In genomic region chr1:232704256-232704655, GRCh38 we compare ENCODE assay signal across 15 cellular contexts.
DNase-seq lines count a peak whose midpoint lies in the region; ATAC-seq, FAIRE-seq and TF ChIP-seq lines count a peak whose summit lies in the region.
"Had no signal": no experiment of that assay in that cellular context is flagged by ENCODE, and none has a peak within 500 bp of the region (broad histone marks: within the 10 kb centered on the region; RNA-seq: fewer than 3 reads in every experiment).

No MANE protein-coding gene starts in this region.

- H3K79me2 ChIP-seq in fibroblast of lung (ENCODE audit: control insufficient read depth, insufficient read depth, low read length) (no peaks in the 10 kb centered on the region), smooth muscle cell (ENCODE audit: low read depth) (no peaks in the 10 kb centered on the region)

- H3K36me3 Mint-ChIP-seq in CD14-positive monocyte: no peaks in the 10 kb centered on the region
- H3K36me3 Mint-ChIP-seq: CD4-positive, alpha-beta memory T cell had no signal

- H3K4me1 ChIP-seq in RWPE2 (ENCODE audit: insufficient read depth, poor library complexity, severe bottlenecking) (peaks cover 26% of the 10 kb centered on the region), fibroblast of lung (ENCODE audit: control insufficient read depth, extremely low read depth, insufficient read depth, low read length) (peaks cover 5% of the 10 kb centered on the region), smooth muscle cell (ENCODE audit: low read depth) (no peaks in the 10 kb centered on the region), kidney (ENCODE audit: control insufficient read depth in 1 of 2, insufficient read depth in 1 of 2, low read depth in 1 of 2, low read length in 2 of 2) (no peaks in the 10 kb centered on the region)

- H3K36me3 ChIP-seq in RWPE2 (ENCODE audit: low read depth) (no peaks in the 10 kb centered on the region), fibroblast of lung (ENCODE audit: control insufficient read depth, insufficient read depth, low read length) (no peaks in the 10 kb centered on the region), smooth muscle cell (ENCODE audit: low read depth) (no peaks in the 10 kb centered on the region), kidney (ENCODE audit: control insufficient read depth in 1 of 2, insufficient read depth in 2 of 2, low read length in 2 of 2) (no peaks in the 10 kb centered on the region)

- H3K4me3 ChIP-seq in RWPE2 (ENCODE audit: severe bottlenecking) (no peak overlapping the region), fibroblast of lung (replicated peaks in 1 of 4; ENCODE audit: control extremely low read depth in 1 of 4, insufficient read depth in 1 of 4, low read depth in 3 of 4, low read length in 4 of 4) (no peak overlapping the region), smooth muscle cell (no peak overlapping the region), kidney (ENCODE audit: low read length in 2 of 2) (no peak overlapping the region)
- H3K4me3 ChIP-seq: lung had no signal

- no peak overlapping the region for H3K4me3 Mint-ChIP-seq in CD14-positive monocyte
- H3K4me3 Mint-ChIP-seq: activated T-cell treated with anti-CD3 and anti-CD28 coated beads, Interleukin-2, amount 50 U/mL, for 4 hours; CD4-positive, alpha-beta memory T cell; T-helper 17 cell had no signal

- DNase-seq in CD14-positive monocyte (ENCODE audit: low spot score) (no peak), RWPE2 (ENCODE audit: low spot score) (no peak), fibroblast of lung (ENCODE audit: low read depth in 2 of 2) (no peak), smooth muscle cell (lab: John Stamatoyannopoulos, UW; ENCODE audit: unreplicated experiment) (no peak), cerebellar nuclear complex (lab: John Stamatoyannopoulos, UW) (no peak), KG1 (lab: John Stamatoyannopoulos, UW) (no peak), kidney (no peak)
- DNase-seq: activated CD4-positive, alpha-beta T cell treated with anti-CD3 and anti-CD28 coated beads for 48 hours; activated T-cell treated with anti-CD3 and anti-CD28 coated beads, Interleukin-2, amount 50 U/mL, for 4 hours; CD4-positive, alpha-beta memory T cell; stimulated activated CD4-positive, alpha-beta T cell treated with anti-CD3 and anti-CD28 coated beads, Interleukin-15, amount 100 ng/mL, for 24 hours; T-helper 17 cell had no signal

- H3K9me3 ChIP-seq in RWPE2 (ENCODE audit: severe bottlenecking) (no peaks in the 10 kb centered on the region), fibroblast of lung (ENCODE audit: control insufficient read depth, insufficient read depth, low read depth, low read length) (no peaks in the 10 kb centered on the region), smooth muscle cell (replicated peaks; ENCODE audit: low read depth) (no peaks in the 10 kb centered on the region), kidney (ENCODE audit: control insufficient read depth in 1 of 2, low read length in 2 of 2) (no peaks in the 10 kb centered on the region)

- H2AFZ ChIP-seq in fibroblast of lung (ENCODE audit: low read length): no peak overlapping the region
- H2AFZ ChIP-seq in smooth muscle cell (ENCODE audit: low read depth): no peak overlapping the region

- 42% methylated on average over 2 of the region's 2 CpGs for WGBS in smooth muscle cell (ENCODE audit: low lambda C conversion rate)

- H4K20me1 ChIP-seq in fibroblast of lung (ENCODE audit: control insufficient read depth, extremely low read depth, insufficient read depth, low read length) (no peaks in the 10 kb centered on the region), smooth muscle cell (ENCODE audit: low read depth) (no peaks in the 10 kb centered on the region)

- peak overlapping the region; percentile 38 for H3K4me2 ChIP-seq in fibroblast of lung (ENCODE audit: extremely low read depth, insufficient read depth, low read length)
- H3K4me2 ChIP-seq in smooth muscle cell: peak overlapping the region; percentile 59

- H3K9ac ChIP-seq in fibroblast of lung (ENCODE audit: insufficient read depth, low read length) (no peak overlapping the region), smooth muscle cell (ENCODE audit: low read depth) (no peak overlapping the region), kidney (ENCODE audit: low read length in 2 of 2) (no peak overlapping the region)

- TF ChIP-seq CTCF in CD14-positive monocyte (IDR thresholded peaks at IDR 0.05) (no peak), RWPE2 (IDR thresholded peaks at IDR 0.05; ENCODE audit: poor library complexity, severe bottlenecking) (no peak), fibroblast of lung (conservative IDR thresholded peaks at IDR 0.05 in 1 of 2, IDR thresholded peaks at IDR 0.05 in 1 of 2; ENCODE audit: low read depth in 1 of 2, low read length in 2 of 2) (no peak), smooth muscle cell (IDR thresholded peaks at IDR 0.05; ENCODE audit: borderline replicate concordance, insufficient read depth, poor library complexity, severe bottlenecking) (no peak), kidney (IDR thresholded peaks at IDR 0.05; ENCODE audit: borderline replicate concordance, extremely low read depth, insufficient read depth) (no peak)

- H3K27me3 ChIP-seq in RWPE2 (ENCODE audit: insufficient read depth, poor library complexity, severe bottlenecking): no peaks in the 10 kb centered on the region
- H3K27me3 ChIP-seq in fibroblast of lung (ENCODE audit: control insufficient read depth, insufficient read depth, low read length): no peaks in the 10 kb centered on the region
- no peaks in the 10 kb centered on the region for H3K27me3 ChIP-seq in smooth muscle cell (ENCODE audit: low read depth)

- H3K27me3 Mint-ChIP-seq in CD14-positive monocyte (ENCODE audit: low read depth in 3 of 3): peaks cover 0 to 2% (median 0%) of the 10 kb centered on the region in 3 donors

- peak overlapping the region in 6 of 7 donors; percentile 55 to 85 (median 78) for H3K27ac Mint-ChIP-seq in CD14-positive monocyte
- H3K27ac Mint-ChIP-seq: CD4-positive, alpha-beta memory T cell; T-helper 17 cell had no signal

- no peak for FAIRE-seq in kidney (lab: Jason Lieb, UNC)
- FAIRE-seq: G401.6 had no signal

- peaks cover 4% of the 10 kb centered on the region for H3F3A ChIP-seq in smooth muscle cell (ENCODE audit: low read depth)

- H3K4me1 Mint-ChIP-seq in CD14-positive monocyte: peaks cover 30% of the 10 kb centered on the region
- H3K4me1 Mint-ChIP-seq: CD4-positive, alpha-beta memory T cell; T-helper 17 cell had no signal

- peaks cover 0 to 4% (median 0%) of the 10 kb centered on the region in 7 donors for H3K9me3 Mint-ChIP-seq in CD14-positive monocyte
- H3K9me3 Mint-ChIP-seq: activated T-cell treated with anti-CD3 and anti-CD28 coated beads, Interleukin-2, amount 50 U/mL, for 4 hours had no signal

- H3K27ac ChIP-seq in RWPE2 (ENCODE audit: poor library complexity, severe bottlenecking) (peak overlapping the region; percentile 32), fibroblast of lung (ENCODE audit: insufficient read depth, low read length) (peak overlapping the region; percentile 9), smooth muscle cell (ENCODE audit: low read depth) (peak overlapping the region; percentile 73), kidney (ENCODE audit: low read depth in 2 of 2, low read length in 2 of 2) (no peak overlapping the region)

- intact Hi-C loops in CD14-positive monocyte (cut with micrococcal nuclease) (no loop called here), kidney (cut with DNase I) (no loop called here)

- ATAC-seq in RWPE2 (ENCODE audit: low read depth) (no peak), GM18870 (IDR thresholded peaks at IDR 0.05; ENCODE audit: unreplicated experiment) (no peak)
- ATAC-seq: T-helper 17 cell had no signal

Comparison
In these comparisons a context has a peak if more than half of its experiments do, and no peak if none do; other contexts are left out.
1. H3K27ac ChIP-seq: peak in RWPE2 (single experiment), fibroblast of lung (single experiment) and smooth muscle cell (single experiment); none in kidney (0 of 2).